ENCODE assay signal across 8 cellular contexts in genomic region chr7:135801045-135801693, GRCh38. TPM values are rescaled to one million over a fixed set of nuclear protein-coding genes. Genes with fewer than 3 reads are reported as not detected.
A peak's percentile ranks its signal among the peaks of the same experiment; 100 is the strongest.
DNase-seq lines count a peak whose midpoint lies in the region; ATAC-seq and FAIRE-seq lines count a peak whose summit lies in the region.

No MANE protein-coding gene starts in this region.

- H3K27me3 Mint-ChIP-seq in effector memory CD8-positive, alpha-beta T cell, result peaks cover 19 to 22% of the 10 kb centered on the region in 2 donors

- peak; percentile 96 for FAIRE-seq in A204.1 (lab: Jason Lieb, UNC)

- ATAC-seq in effector memory CD8-positive, alpha-beta T cell (replicated peaks), result peak; percentile 92

- peaks cover 5 to 15% of the 10 kb centered on the region in 2 donors for H3K4me1 Mint-ChIP-seq in effector memory CD8-positive, alpha-beta T cell (ENCODE audit: low read depth in 2 of 2)

- peak overlapping the region; percentile 13 to 62 for H3K4me3 Mint-ChIP-seq in effector memory CD8-positive, alpha-beta T cell

- no peaks in the 10 kb centered on the region for H3K9me3 ChIP-seq in HAP-1

- no peaks in the 10 kb centered on the region for H3K9me3 Mint-ChIP-seq in effector memory CD8-positive, alpha-beta T cell

- H3K36me3 ChIP-seq in HAP-1 (replicated peaks), result no peaks in the 10 kb centered on the region

- DNase-seq in G401 (ENCODE audit: low spot score), result peak; percentile 50
- DNase-seq in HAP-1 (ENCODE audit: low spot score in 2 of 2), result peak; percentile 62 to 66
- peak; percentile 86 for DNase-seq in NAMALWA (ENCODE audit: low spot score)
- peak; percentile 86 for DNase-seq in SK-MEL-5 (ENCODE audit: low read depth, low spot score)
- DNase-seq in effector memory CD8-positive, alpha-beta T cell, result peak; percentile 53 to 59 (median 58)
- DNase-seq in lung microvascular endothelial cell (ENCODE audit: low read depth in 2 of 2), result peak; percentile 75 to 79
- peak; percentile 51 for DNase-seq in ureter (ENCODE audit: low spot score)

- no peaks in the 10 kb centered on the region for H3K4me1 ChIP-seq in HAP-1

- peaks cover 4% of the 10 kb centered on the region for H3K36me3 Mint-ChIP-seq in effector memory CD8-positive, alpha-beta T cell (ENCODE audit: insufficient read depth)

- in situ Hi-C loops in G401 (cut with HindIII; ENCODE audit: low sequenced_read_pairs) (no loop called here), HAP-1 (cut with MboI; ENCODE audit: low sequenced_read_pairs) (loop anchor here (5.0 kb wide), 1 partner anchor 206 kb away; no protein-coding TSS in a partner anchor), SK-MEL-5 (cut with HindIII; ENCODE audit: low pct_unique_long_range_greater_than_20kb, low sequenced_read_pairs) (no loop called here)

- no peak overlapping the region for H3K27ac Mint-ChIP-seq in effector memory CD8-positive, alpha-beta T cell

- H3K27me3 ChIP-seq in HAP-1 (ENCODE audit: low read depth), result no peaks in the 10 kb centered on the region

- no peak overlapping the region for H3K4me3 ChIP-seq in HAP-1

RNA-seq across cellular contexts. Expression of gene FAM180A, which starts 52.6 kb away (rescaled TPM):
- not detected in 2 replicates for total RNA-seq in G401 (2014; rRNA removed; shearing (Covaris generic))
- total RNA-seq in SK-MEL-5 (2014; rRNA removed; shearing (Covaris generic)), result 0.43 TPM in 1 of 2 replicates, not detected in the other
- polyA plus RNA-seq in SK-MEL-5 (2015; cell fraction: cytosol; rRNA removed), result 0.33 and 0.38 TPM in 2 replicates
- not detected in 2 replicates for polyA plus RNA-seq in SK-MEL-5 (2015; cell fraction: nucleus; rRNA removed)
- total RNA-seq in lung microvascular endothelial cell, result not detected in 2 replicates
- 1.1 TPM for total RNA-seq in ureter
